In the genomic region with DNA sequence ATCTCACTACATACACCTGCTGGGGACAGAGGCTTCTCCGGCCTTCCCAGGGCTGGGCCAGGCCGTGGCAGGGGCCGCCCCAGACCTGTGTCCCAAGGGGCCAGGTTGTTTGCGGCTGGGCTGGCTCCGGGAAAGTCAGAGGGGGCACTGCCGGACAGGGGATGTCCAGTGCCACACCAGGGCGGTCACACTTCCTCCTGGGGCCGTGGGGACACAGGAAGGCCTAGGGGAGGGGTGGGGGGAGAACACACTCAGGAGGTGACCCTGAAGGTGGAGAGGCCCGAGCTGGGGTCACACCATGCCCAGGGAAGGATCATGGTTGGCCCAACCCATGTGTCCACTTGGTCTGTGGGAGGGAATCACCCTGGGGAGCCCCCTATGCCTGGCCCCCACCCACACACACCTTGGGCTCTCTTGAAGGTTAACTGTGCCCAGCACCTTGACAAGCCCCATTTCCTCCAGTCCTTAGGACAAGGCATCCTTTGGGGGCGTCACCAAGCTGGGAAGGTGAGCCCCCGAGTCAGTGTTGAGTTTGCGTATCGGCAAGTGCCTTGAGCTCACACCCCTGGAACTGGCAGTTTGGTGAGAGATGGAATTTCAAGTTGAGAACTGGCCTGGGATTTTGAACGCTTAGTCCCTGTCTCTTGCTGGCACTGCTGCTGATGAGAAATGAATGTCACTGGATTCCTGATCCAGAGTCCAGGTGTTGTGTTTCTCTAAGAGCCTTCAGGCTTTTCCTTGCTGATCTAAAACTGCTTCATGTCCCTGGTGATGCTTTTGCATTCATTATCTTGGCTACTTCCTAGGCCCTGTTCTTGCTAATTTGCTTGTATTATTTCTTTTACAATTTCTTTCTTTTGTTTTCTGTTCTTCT, we compare ENCODE assay signal across 1 cellular context.
TF ChIP-seq lines count a peak whose summit lies in the region.

No MANE protein-coding gene starts in this region.

TF ChIP-seq in HEK293, 187 proteins besides CTCF, POLR2A, EP300 and RAD21 (continued from another document):
- TF ChIP-seq, protein P1, sequence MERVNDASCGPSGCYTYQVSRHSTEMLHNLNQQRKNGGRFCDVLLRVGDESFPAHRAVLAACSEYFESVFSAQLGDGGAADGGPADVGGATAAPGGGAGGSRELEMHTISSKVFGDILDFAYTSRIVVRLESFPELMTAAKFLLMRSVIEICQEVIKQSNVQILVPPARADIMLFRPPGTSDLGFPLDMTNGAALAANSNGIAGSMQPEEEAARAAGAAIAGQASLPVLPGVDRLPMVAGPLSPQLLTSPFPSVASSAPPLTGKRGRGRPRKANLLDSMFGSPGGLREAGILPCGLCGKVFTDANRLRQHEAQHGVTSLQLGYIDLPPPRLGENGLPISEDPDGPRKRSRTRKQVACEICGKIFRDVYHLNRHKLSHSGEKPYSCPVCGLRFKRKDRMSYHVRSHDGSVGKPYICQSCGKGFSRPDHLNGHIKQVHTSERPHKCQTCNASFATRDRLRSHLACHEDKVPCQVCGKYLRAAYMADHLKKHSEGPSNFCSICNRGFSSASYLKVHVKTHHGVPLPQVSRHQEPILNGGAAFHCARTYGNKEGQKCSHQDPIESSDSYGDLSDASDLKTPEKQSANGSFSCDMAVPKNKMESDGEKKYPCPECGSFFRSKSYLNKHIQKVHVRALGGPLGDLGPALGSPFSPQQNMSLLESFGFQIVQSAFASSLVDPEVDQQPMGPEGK (tag by site-specific recombination; IDR thresholded peaks at IDR 0.05) = peak; percentile 47; the same call in 1 of the 2 replicates
- TF ChIP-seq ZBTB17 (tag by site-specific recombination; IDR thresholded peaks at IDR 0.05) (0 out of 2 replicates have a peak, but pooled peaks have one; percentile 17), GLIS2 (tag by site-specific recombination; IDR thresholded peaks at IDR 0.05) (peak; percentile 48), ZBTB20 (tag by site-specific recombination; IDR thresholded peaks at IDR 0.05) (peak; percentile 88), KLF8 (tag by site-specific recombination; IDR thresholded peaks at IDR 0.05) (0 out of 2 replicates have a peak, but pooled peaks have one; percentile 39), ZNF600 (tag by site-specific recombination; IDR thresholded peaks at IDR 0.05) (no peak)
